ENCODE assay signal across 21 cellular contexts in genomic region chr21:34109075-34109474, GRCh38.
"Had no signal": no experiment of that assay in that cellular context is flagged by ENCODE, and none has a peak within 500 bp of the region (broad histone marks: within the 10 kb centered on the region; RNA-seq: fewer than 3 reads in every experiment).

No MANE protein-coding gene starts in this region.

- H2AFZ ChIP-seq: hepatocyte had no signal

- H3K27ac Mint-ChIP-seq: dendritic cell treated with granulocyte-macrophage colony-stimulating factor and Interleukin-4, amounts not matched to agents 40 ng/mL and 50 ng/mL, for 4 days; naive B cell; progenitor cell of endocrine pancreas; type B pancreatic cell had no signal

- H3K9me3 Mint-ChIP-seq: central memory CD8-positive, alpha-beta T cell; dendritic cell treated with granulocyte-macrophage colony-stimulating factor and Interleukin-4, amounts not matched to agents 40 ng/mL and 50 ng/mL, for 4 days; naive B cell; neural crest cell; type B pancreatic cell had no signal

- H3K27ac ChIP-seq: foreskin keratinocyte, hepatocyte, pancreas had no signal

- H3K36me3 ChIP-seq: pancreas, stomach had no signal

- H3K9me3 ChIP-seq: pancreas, stomach had no signal

- H3K4me1 ChIP-seq: foreskin keratinocyte had no signal

- H3K27me3 ChIP-seq: foreskin keratinocyte, hepatocyte, pancreas, stomach had no signal

- H3K4me2 ChIP-seq: hepatocyte had no signal

- H3K4me3 ChIP-seq: hepatocyte, pancreas, stomach had no signal

- H3K27me3 Mint-ChIP-seq: central memory CD8-positive, alpha-beta T cell; dendritic cell treated with granulocyte-macrophage colony-stimulating factor and Interleukin-4, amounts not matched to agents 40 ng/mL and 50 ng/mL, for 4 days; naive B cell; progenitor cell of endocrine pancreas; type B pancreatic cell had no signal

- H3K4me3 Mint-ChIP-seq: central memory CD8-positive, alpha-beta T cell; dendritic cell treated with granulocyte-macrophage colony-stimulating factor and Interleukin-4, amounts not matched to agents 40 ng/mL and 50 ng/mL, for 4 days; naive B cell; neural crest cell; type B pancreatic cell had no signal

- DNase-seq: foreskin keratinocyte; head of caudate nucleus; kidney glomerular epithelial cell; mammary epithelial cell; naive B cell; nucleus accumbens; pancreas; right cardiac atrium; small intestine; stimulated activated CD4-positive, alpha-beta T cell treated with anti-CD3 and anti-CD28 coated beads, Interleukin-12 subunit alpha, Interleukin-12 subunit beta, amount 100 ng/mL, for 4 hours; stimulated activated naive CD4-positive, alpha-beta T cell; stomach; substantia nigra had no signal

- ATAC-seq: foreskin keratinocyte, pancreas, right cardiac atrium had no signal

- FAIRE-seq: endothelial cell of umbilical vein, pancreas, small intestine, urothelium cell line had no signal
